14 cellular contexts compared by ENCODE assay signal in genomic region chr13:89969996-89970709, GRCh38.
"Had no signal": no experiment of that assay in that cellular context is flagged by ENCODE, and none has a peak within 500 bp of the region (broad histone marks: within the 10 kb centered on the region; RNA-seq: fewer than 3 reads in every experiment).

No MANE protein-coding gene starts in this region.

- H3K4me3 ChIP-seq: cardiac muscle cell, colonic mucosa, hepatocyte, lower lobe of right lung, spleen had no signal

- DNase-seq: activated CD4-positive, alpha-beta T cell treated with anti-CD3 and anti-CD28 coated beads, Interleukin-2, amount 50 U/mL, for 48 hours; activated gamma-delta T cell; activated T-cell treated with anti-CD3 and anti-CD28 coated beads, Interleukin-2, amount 50 U/mL, for 48 hours; colonic mucosa; effector CD4-positive, alpha-beta T cell; lower lobe of right lung; naive thymus-derived CD8-positive, alpha-beta T cell; right cardiac atrium; spleen; stimulated activated CD4-positive, alpha-beta T cell treated with anti-CD3 and anti-CD28 coated beads, Interleukin-2, amount 100 ng/mL, for 24 hours; stimulated activated naive B cell treated with anti-CD40 and anti-IgM and Interleukin-4, amounts not matched to agents 10 μg/mL and 1 μg/mL and 100 μg/mL, for 72 hours; trophoblast cell had no signal

- ATAC-seq: lower lobe of right lung; naive thymus-derived CD8-positive, alpha-beta T cell; right cardiac atrium; stimulated activated naive B cell treated with anti-CD40 and anti-IgM and Interleukin-4, amounts not matched to agents 10 μg/mL and 1 μg/mL and 100 μg/mL, for 72 hours had no signal
